19 cellular contexts compared by ENCODE assay signal in the genomic region with DNA sequence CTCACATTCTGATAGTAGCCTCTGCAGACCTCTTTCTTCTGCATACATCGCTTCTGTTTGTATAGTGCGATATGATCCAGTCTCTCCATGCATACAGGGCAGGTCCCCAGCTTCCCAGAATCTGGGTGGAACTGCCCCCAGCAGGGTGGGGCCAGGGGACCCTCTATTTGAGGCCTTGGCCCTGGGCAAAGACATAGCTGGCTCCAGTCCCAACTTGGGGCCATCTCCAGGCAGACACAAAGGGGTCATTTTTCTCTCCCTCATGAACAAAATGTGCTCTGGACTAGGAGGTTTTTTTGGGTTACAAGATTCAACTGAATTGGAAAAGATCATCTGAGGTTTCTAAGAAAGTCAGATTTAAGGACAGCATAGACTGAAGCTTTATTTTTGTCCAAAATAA.
"Had no signal": no experiment of that assay in that cellular context is flagged by ENCODE, and none has a peak within 500 bp of the region (broad histone marks: within the 10 kb centered on the region; RNA-seq: fewer than 3 reads in every experiment).

No MANE protein-coding gene starts in this region.

- H3K36me3 ChIP-seq: ascending aorta, brain microvascular endothelial cell, lower lobe of right lung, transverse colon, vagina had no signal

- H3K9me3 ChIP-seq: ascending aorta, lower lobe of right lung, transverse colon, vagina had no signal

- ATAC-seq: activated CD4-positive, CD25-positive, alpha-beta regulatory T cell treated with anti-CD3 and anti-CD28 coated beads, Interleukin-2, amount 50 U/mL, for 24 hours; activated naive CD4-positive, alpha-beta T cell treated with anti-CD3 and anti-CD28 coated beads, Interleukin-2, amount 50 U/mL, for 72 hours; left lobe of liver; lower lobe of right lung; naive thymus-derived CD4-positive, alpha-beta T cell; stimulated activated naive CD8-positive, alpha-beta T cell treated with anti-CD3 and anti-CD28 coated beads, Interleukin-15, Interleukin-2, amounts not matched to agents 100 U/mL and 50 U/mL, for 24 hours had no signal

- H3K4me1 ChIP-seq: ascending aorta, lower lobe of right lung had no signal

- DNase-seq: activated CD4-positive, alpha-beta T cell treated with anti-CD3 and anti-CD28 coated beads, Interleukin-2, amount 50 U/mL, for 1 hour; activated gamma-delta T cell treated with Interleukin-2 at 50 U/mL for 16 hours; activated T-cell treated with anti-CD3 and anti-CD28 coated beads, Interleukin-2, amount 50 U/mL, for 1 hour; brain microvascular endothelial cell; central memory CD4-positive, alpha-beta T cell; lower lobe of right lung; naive thymus-derived CD4-positive, alpha-beta T cell; occipital lobe; retina; stimulated activated CD4-positive, alpha-beta T cell treated with anti-CD3 and anti-CD28 coated beads, Interleukin-4, amount 100 ng/mL, for 4 hours; stimulated activated naive CD8-positive, alpha-beta T cell treated with anti-CD3 and anti-CD28 coated beads, Interleukin-15, Interleukin-2, amounts not matched to agents 100 U/mL and 50 U/mL, for 24 hours; transverse colon had no signal

- H3K27ac ChIP-seq: ascending aorta, brain microvascular endothelial cell, epithelial cell of prostate, lower lobe of right lung, transverse colon, vagina, VCaP had no signal

- H3K4me3 ChIP-seq: ascending aorta, lower lobe of right lung, transverse colon, vagina had no signal

- H3K27me3 ChIP-seq: ascending aorta, brain microvascular endothelial cell, transverse colon, vagina had no signal
